8 cellular contexts compared by ENCODE assay signal in the genomic region with DNA sequence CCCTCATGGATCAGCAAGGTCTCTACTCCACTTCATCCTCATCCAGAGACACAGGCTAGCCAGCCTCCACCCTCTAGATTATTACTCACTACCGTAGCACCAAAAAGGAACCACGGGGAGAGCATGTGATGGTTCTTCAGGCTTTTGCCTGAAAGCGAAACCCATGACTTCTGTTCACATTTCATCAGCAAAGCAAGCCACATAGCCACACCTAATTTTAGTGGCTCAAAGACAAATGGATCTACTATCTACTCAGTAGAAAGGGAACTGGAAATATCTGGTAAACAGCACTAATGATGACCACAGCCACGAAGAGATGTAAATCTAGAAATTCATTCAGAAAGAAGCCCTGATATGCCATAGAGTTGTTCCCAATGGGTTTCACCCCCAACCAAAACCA. TPM values are rescaled to one million over a fixed set of nuclear protein-coding genes. Genes with fewer than 3 reads are reported as not detected.
DNase-seq lines count a peak whose midpoint lies in the region; ATAC-seq and TF ChIP-seq lines count a peak whose summit lies in the region.

No MANE protein-coding gene starts in this region.

- TF ChIP-seq CTCF in GM12864 (IDR thresholded peaks at IDR 0.05; ENCODE audit: low read depth, low read length, missing control alignments) (no peak), lung (IDR thresholded peaks at IDR 0.05; ENCODE audit: control extremely low read depth, extremely low read depth) (no peak), endodermal cell (conservative IDR thresholded peaks at IDR 0.05) (no peak)

- H3K36me3 ChIP-seq in lung (ENCODE audit: control insufficient read depth in 2 of 2, insufficient read depth in 2 of 2, low read length in 2 of 2) (no peaks in the 10 kb centered on the region), endodermal cell (ENCODE audit: control insufficient read depth, insufficient read depth, low read length) (no peaks in the 10 kb centered on the region)

- peak; percentile 97 for DNase-seq in GM12864 (ENCODE audit: low read depth)
- DNase-seq in M059J (ENCODE audit: low read depth): peak; percentile 28
- peak; percentile 54 for DNase-seq in activated T-cell treated with anti-CD3 and anti-CD28 coated beads for 4 hours
- DNase-seq in lung (ENCODE audit: low spot score): peak; percentile 43
- no peak for DNase-seq in iPS-NIHi11 (ENCODE audit: low spot score)
- DNase-seq in KG1 (lab: John Stamatoyannopoulos, UW): no peak
- DNase-seq in endodermal cell: no peak

- peaks cover 1% of the 10 kb centered on the region for H3K27me3 Mint-ChIP-seq in endodermal cell (ENCODE audit: insufficient read depth)

- no peak overlapping the region for H3K9ac ChIP-seq in endodermal cell (ENCODE audit: extremely low read depth, low read length, poor library complexity, severe bottlenecking)

- H3K4me1 Mint-ChIP-seq in endodermal cell: peaks cover 33% of the 10 kb centered on the region

- ATAC-seq in GM21737 (IDR thresholded peaks at IDR 0.05; ENCODE audit: unreplicated experiment): peak; percentile 64
- no peak for ATAC-seq in lung (ENCODE audit: insufficient read depth, low FRiP score)

- H3K9me3 ChIP-seq in lung (ENCODE audit: control insufficient read depth in 2 of 2, insufficient read depth in 1 of 2, low read length in 1 of 2) (no peaks in the 10 kb centered on the region), endodermal cell (ENCODE audit: control insufficient read depth, low read length) (no peaks in the 10 kb centered on the region)

- H3K9me3 Mint-ChIP-seq in endodermal cell: no peaks in the 10 kb centered on the region

- H3K4me1 ChIP-seq in lung (ENCODE audit: control insufficient read depth in 2 of 2, insufficient read depth in 2 of 2, low read length in 2 of 2) (peaks cover 2 to 7% of the 10 kb centered on the region in 2 donors), endodermal cell (ENCODE audit: control insufficient read depth, insufficient read depth, low read length) (peaks cover 15% of the 10 kb centered on the region)

- H3K27ac ChIP-seq in lung (ENCODE audit: low read depth in 1 of 2, low read length in 1 of 2): no peak overlapping the region
- no peak overlapping the region for H3K27ac ChIP-seq in endodermal cell (ENCODE audit: low read depth, low read length)

- H3K27ac Mint-ChIP-seq in endodermal cell: no peak overlapping the region

- no peaks in the 10 kb centered on the region for H3K36me3 Mint-ChIP-seq in endodermal cell (ENCODE audit: low read depth)

- H3K27me3 ChIP-seq in lung (ENCODE audit: control insufficient read depth, insufficient read depth) (no peaks in the 10 kb centered on the region), endodermal cell (ENCODE audit: control insufficient read depth, insufficient read depth, low read length, poor library complexity, severe bottlenecking) (peaks cover 5% of the 10 kb centered on the region)

- H3K4me3 ChIP-seq in GM12864 (ENCODE audit: low read depth, low read length) (no peak overlapping the region), lung (no peak overlapping the region), endodermal cell (ENCODE audit: low read length) (no peak overlapping the region)

- 21 to 54% methylated on average over 4 of the region's 4 CpGs for WGBS in lung, 2 donors
- WGBS in endodermal cell (ENCODE audit: insufficient coverage in 1 of 2, insufficient read length in 1 of 2), 2 experiments: 84 to 92% methylated on average over 2 to 4 of the region's 4 CpGs

- no peak overlapping the region for H3K4me3 Mint-ChIP-seq in endodermal cell

RNA-seq across cellular contexts. Expression of a gene that starts 51.4 kb away (rescaled TPM):
- 2.1 and 6.8 TPM in 2 replicates for total RNA-seq in M059J (2014; rRNA removed; shearing (Covaris generic))
- total RNA-seq in lung (1 to 10 TPM; 7.0 to 8.3 TPM), endodermal cell (10 to 100 TPM in 1 of 2 donors, 1 to 10 TPM in 1; 9.6 to 13.4 TPM)
- 10 to 100 TPM in 1 of 2 donors, 1 to 10 TPM in 1; 5.9 to 17.6 TPM for polyA plus RNA-seq in lung
- polyA plus RNA-seq in endodermal cell (2013, experiment 1 of 2): 13.3 TPM
- polyA plus RNA-seq in endodermal cell (2013, experiment 2 of 2): 13.7 TPM

Comparison
In these comparisons a context has a peak if more than half of its experiments do, and no peak if none do; other contexts are left out.
1. DNase-seq: peak in GM12864 (single experiment), M059J (single experiment), activated T-cell treated with anti-CD3 and anti-CD28 coated beads for 4 hours (single experiment) and lung (single experiment); none in iPS-NIHi11 (single experiment), KG1 (single experiment) and endodermal cell (single experiment).